Comparison of ENCODE assay signal across 8 cellular contexts in the genomic region with DNA sequence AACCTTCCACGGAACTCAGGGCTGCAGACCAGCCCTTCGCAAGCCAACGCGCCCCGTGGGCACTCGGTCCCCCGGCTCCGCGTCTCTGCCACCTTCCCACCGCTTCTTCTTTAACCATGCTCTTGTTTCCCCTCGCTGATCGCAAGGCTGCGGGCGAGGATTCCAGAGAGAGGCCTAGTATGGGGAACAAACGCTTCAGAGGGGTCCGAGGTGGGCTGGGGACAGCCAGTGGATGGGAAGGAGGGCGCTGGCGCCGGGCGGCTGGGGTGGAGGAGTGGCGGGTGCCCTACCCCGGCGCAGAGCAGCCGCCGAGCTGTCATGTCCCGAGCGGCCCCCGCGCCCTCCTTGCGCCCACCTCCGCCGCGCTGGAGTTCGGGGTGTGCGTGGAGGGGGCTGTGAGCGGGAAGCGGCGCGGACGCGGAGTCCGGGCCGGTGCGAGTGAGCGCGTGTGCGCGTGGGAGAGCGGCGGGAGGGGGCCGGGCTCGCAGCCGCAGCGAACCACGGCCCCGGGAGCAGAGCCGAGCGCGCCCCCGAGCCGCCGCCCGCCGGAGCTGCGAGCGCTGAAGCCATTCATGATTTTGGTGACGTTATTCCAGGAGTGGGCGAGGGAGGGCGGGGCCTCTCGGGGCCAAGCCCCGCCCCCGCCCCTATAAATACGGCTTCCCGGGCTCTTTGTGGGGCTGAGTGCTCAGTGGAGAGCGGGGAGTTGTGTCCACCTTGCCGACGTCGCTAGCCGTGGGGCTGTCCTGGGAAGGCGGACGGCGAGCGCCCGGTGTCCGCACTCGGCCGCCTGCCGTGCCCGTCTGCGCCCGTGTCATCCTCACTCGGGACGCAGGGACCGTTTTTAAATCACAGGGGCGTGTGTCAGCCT. TPM values are rescaled to one million over a fixed set of nuclear protein-coding genes. Genes with fewer than 3 reads are reported as not detected.
DNase-seq lines count a peak whose midpoint lies in the region; ATAC-seq and TF ChIP-seq lines count a peak whose summit lies in the region.

A gene (plus strand): TSS at position 680 of the 871 bp plus-strand sequence. CDS start 205 bp downstream, outside the sequence.

- H3K27me3 Mint-ChIP-seq in activated B cell treated with CpG ODN at 0.5 μM for 24 hours, result no peaks in the 10 kb centered on the region

- DNase-seq in NCI-H1694 (lab: John Stamatoyannopoulos, UW), result peak; percentile 74
- DNase-seq in activated B cell treated with CpG ODN at 0.5 μM for 24 hours, result peak; percentile 78
- DNase-seq in cardiac fibroblast (ENCODE audit: low read depth in 2 of 2), result peak; percentile 85 to 93
- DNase-seq in iris pigment epithelial cell (ENCODE audit: low read depth), result peak; percentile 74
- peak; percentile 86 for DNase-seq in stimulated activated CD4-positive, alpha-beta T cell treated with anti-CD3 and anti-CD28 coated beads, Interleukin-12 subunit alpha, Interleukin-12 subunit beta, amount 100 ng/mL, for 4 hours
- DNase-seq in GM19240 (ENCODE audit: insufficient read length, low spot score), result no peak

- peaks cover 22% of the 10 kb centered on the region for H3K36me3 Mint-ChIP-seq in activated B cell treated with CpG ODN at 0.5 μM for 24 hours (ENCODE audit: low read depth)

- H3K4me3 Mint-ChIP-seq in activated B cell treated with CpG ODN at 0.5 μM for 24 hours, result peak within 1 kb of the TSS; percentile 93

- peak; percentile 91 for TF ChIP-seq POLR2A in GM10847 (IDR thresholded peaks at IDR 0.05; ENCODE audit: extremely low read depth, insufficient read length)

- TF ChIP-seq CTCF in activated B cell treated with CpG ODN at 0.5 μM for 24 hours (IDR thresholded peaks at IDR 0.05), result no peak
- no peak for TF ChIP-seq CTCF in cardiac fibroblast (IDR thresholded peaks at IDR 0.05; ENCODE audit: low read depth, low read length)

- CTCF ChIA-PET in activated B cell treated with CpG ODN at 0.5 μM for 24 hours (lab: Charles Lee), result interaction anchor here (1.1 to 11.2 kb wide), 12 partner anchors 12 to 480 kb away, joined by 3 to 90 read pairs (median 8); a partner anchor contains a TSS

- peaks cover 52% of the 10 kb centered on the region for H3K4me1 Mint-ChIP-seq in activated B cell treated with CpG ODN at 0.5 μM for 24 hours

- H3K4me3 ChIP-seq in cardiac fibroblast (replicated peaks in 1 of 2; ENCODE audit: low read depth in 2 of 2, low read length in 2 of 2), result peak within 1 kb of the TSS; percentile 68 to 76

- H3K27ac Mint-ChIP-seq in activated B cell treated with CpG ODN at 0.5 μM for 24 hours, result peak within 1 kb of the TSS; percentile 94

- peak; percentile 52 for ATAC-seq in HG02588 (IDR thresholded peaks at IDR 0.05; ENCODE audit: unreplicated experiment)
- ATAC-seq in activated B cell treated with CpG ODN at 0.5 μM for 24 hours (ENCODE audit: low read depth), result peak; percentile 58

- POLR2A ChIA-PET in activated B cell treated with CpG ODN at 0.5 μM for 24 hours (lab: Charles Lee), result interaction anchor here (0.6 to 9.0 kb wide), 54 partner anchors 8 to 1025 kb away, joined by 3 to 147 read pairs (median 6); a partner anchor contains a TSS

- H3K9me3 Mint-ChIP-seq in activated B cell treated with CpG ODN at 0.5 μM for 24 hours, result no peaks in the 10 kb centered on the region

- intact Hi-C loops in activated B cell treated with CpG ODN at 0.5 μM for 24 hours (cut with micrococcal nuclease), result loop anchor here (1.0 to 10.0 kb wide), 9 partner anchors 22 to 1831 kb away; a partner anchor contains a TSS

RNA-seq across cellular contexts. Expression of the gene that starts here (rescaled TPM):
- 120 and 131 TPM in 2 replicates for total RNA-seq in activated B cell treated with CpG ODN at 0.5 μM for 24 hours
